Comparison of ENCODE assay signal across 1 cellular context in the genomic region with DNA sequence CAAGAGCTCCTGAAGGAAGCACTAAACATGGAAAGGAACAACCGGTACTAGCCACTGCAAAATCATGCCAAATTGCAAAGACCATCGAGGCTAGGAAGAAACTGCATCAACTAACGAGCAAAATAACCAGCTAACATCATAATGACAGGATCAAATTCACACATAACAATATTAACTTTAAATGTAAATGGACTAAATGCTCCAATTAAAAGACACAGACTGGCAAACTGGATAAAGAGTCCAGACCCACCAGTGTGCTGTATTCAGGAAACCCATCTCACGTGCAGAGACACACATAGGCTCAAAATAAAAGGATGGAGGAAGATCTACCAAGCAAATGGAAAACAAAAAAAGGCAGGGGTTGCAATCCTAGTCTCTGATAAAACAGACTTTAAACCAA.
DNase-seq lines count a peak whose midpoint lies in the region; ATAC-seq, FAIRE-seq and TF ChIP-seq lines count a peak whose summit lies in the region.
"Not testable (repeated sequence)": the region's sequence is repeated elsewhere in the genome, so short reads cannot be mapped to it uniquely, and the experiment has no call there.

No MANE protein-coding gene starts in this region.

- not testable (repeated sequence) for H3K36me3 ChIP-seq in K562 (ENCODE audit: control insufficient read depth, insufficient read depth, low read length)

- H3K79me2 ChIP-seq in K562 (ENCODE audit: control insufficient read depth, insufficient read depth, low read length), result not testable (repeated sequence)

- not testable (repeated sequence) for H3K4me3 ChIP-seq in K562

- not testable (repeated sequence) for H3K27me3 ChIP-seq in K562 (ENCODE audit: control insufficient read depth in 2 of 2, insufficient read depth in 2 of 2, low read length in 2 of 2)

- H4K20me1 ChIP-seq in K562 (replicated peaks; ENCODE audit: control insufficient read depth, insufficient read depth, low read length), result not testable (repeated sequence)

- not testable (repeated sequence) for BruUV-seq in K562 (replicated peaks; lab: Mats Ljungman, UMichigan)

- not testable (repeated sequence) for TF ChIP-seq RAD21 in K562 (CRISPR knock-in tag; conservative IDR thresholded peaks at IDR 0.05 in 1 of 2, IDR thresholded peaks at IDR 0.05 in 1 of 2)

- not testable (repeated sequence) for FAIRE-seq in K562 (lab: Jason Lieb, UNC)

- TF ChIP-seq POLR2A in K562 (conservative IDR thresholded peaks at IDR 0.05), result not testable (repeated sequence)

- not testable (repeated sequence) for DNase-seq in K562 (ENCODE audit: extremely low read depth in 1 of 4, low spot score in 3 of 4)

- intact Hi-C loops in K562 (cut with micrococcal nuclease), result not testable (repeated sequence)

- TF ChIP-seq CTCF in K562 (IDR thresholded peaks at IDR 0.05 in 2 of 3, conservative IDR thresholded peaks at IDR 0.05 in 1 of 3; ENCODE audit: insufficient read depth in 2 of 3, low read depth in 1 of 3, low read length in 3 of 3), result not testable (repeated sequence)

- POLR2A ChIA-PET in K562 (lab: Yijun Ruan, JAX), result not testable (repeated sequence)

- in situ Hi-C loops in K562 (cut with MboI), result not testable (repeated sequence)

- ATAC-seq in K562, result not testable (repeated sequence)

- CTCF ChIA-PET in K562 (lab: Yijun Ruan, JAX; ENCODE audit: low intra/inter-chr PET ratio), result not testable (repeated sequence)

- H3K4me1 ChIP-seq in K562 (replicated peaks in 1 of 2; ENCODE audit: control insufficient read depth in 2 of 2, insufficient read depth in 2 of 2, low read length in 2 of 2), result not testable (repeated sequence)

- not testable (repeated sequence) for H3K9ac ChIP-seq in K562 (ENCODE audit: insufficient read depth in 1 of 2, low read depth in 2 of 2, low read length in 2 of 2)

- not testable (repeated sequence) for H3K9me3 ChIP-seq in K562 (replicated peaks; ENCODE audit: control insufficient read depth, insufficient read depth, low read depth, low read length)

- WGBS in K562 (ENCODE audit: insufficient coverage, low coverage, missing lambda C conversion rate), result no CpG with 5 or more reads among the region's 4 CpGs

- H3K27ac ChIP-seq in K562 (ENCODE audit: extremely low read depth, low read depth, low read length), result not testable (repeated sequence)

- not testable (repeated sequence) for H2AFZ ChIP-seq in K562 (ENCODE audit: low read depth, low read length)

- H3K9me1 ChIP-seq in K562 (ENCODE audit: control insufficient read depth, insufficient read depth, low read length), result not testable (repeated sequence)

- H3K4me2 ChIP-seq in K562 (ENCODE audit: insufficient read depth, low read length), result not testable (repeated sequence)

- TF ChIP-seq EP300 in K562 (IDR thresholded peaks at IDR 0.05; ENCODE audit: low read length), result not testable (repeated sequence)

TF ChIP-seq in K562, 482 proteins besides CTCF, POLR2A, EP300 and RAD21:
- peak; percentile 93 for TF ChIP-seq ZNF507 (tag; conservative IDR thresholded peaks at IDR 0.05)
